1 cellular context compared by ENCODE assay signal in the genomic region with DNA sequence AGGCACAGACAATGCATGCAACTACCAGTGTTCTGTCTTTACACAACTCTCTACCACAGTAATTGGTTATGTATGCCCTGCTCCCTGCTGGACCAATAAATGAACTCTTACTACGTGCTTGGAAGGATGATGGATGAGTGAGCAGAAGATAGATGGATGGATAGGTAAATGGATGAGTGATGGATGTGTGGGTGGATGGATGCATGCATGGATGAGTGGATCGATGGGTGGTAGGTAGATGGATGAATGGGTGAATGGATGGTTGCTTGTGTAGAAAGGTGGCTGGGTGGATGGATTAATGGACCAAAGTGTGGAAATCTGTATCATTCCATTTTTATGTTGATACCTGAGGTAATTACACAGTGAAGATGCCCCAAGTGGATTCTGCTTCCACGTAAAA.
TF ChIP-seq lines count a peak whose summit lies in the region.

No MANE protein-coding gene starts in this region.

TF ChIP-seq in GM12878, 131 proteins besides CTCF, POLR2A, EP300 and RAD21:
- TF ChIP-seq, protein P1, sequence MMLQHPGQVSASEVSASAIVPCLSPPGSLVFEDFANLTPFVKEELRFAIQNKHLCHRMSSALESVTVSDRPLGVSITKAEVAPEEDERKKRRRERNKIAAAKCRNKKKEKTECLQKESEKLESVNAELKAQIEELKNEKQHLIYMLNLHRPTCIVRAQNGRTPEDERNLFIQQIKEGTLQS (IDR thresholded peaks at IDR 0.05; ENCODE audit: borderline replicate concordance, extremely low read depth, low read depth, low read length): no peak
- TF ChIP-seq ZNF622 (IDR thresholded peaks at IDR 0.05): no peak
